1 cellular context compared by ENCODE assay signal in the genomic region with DNA sequence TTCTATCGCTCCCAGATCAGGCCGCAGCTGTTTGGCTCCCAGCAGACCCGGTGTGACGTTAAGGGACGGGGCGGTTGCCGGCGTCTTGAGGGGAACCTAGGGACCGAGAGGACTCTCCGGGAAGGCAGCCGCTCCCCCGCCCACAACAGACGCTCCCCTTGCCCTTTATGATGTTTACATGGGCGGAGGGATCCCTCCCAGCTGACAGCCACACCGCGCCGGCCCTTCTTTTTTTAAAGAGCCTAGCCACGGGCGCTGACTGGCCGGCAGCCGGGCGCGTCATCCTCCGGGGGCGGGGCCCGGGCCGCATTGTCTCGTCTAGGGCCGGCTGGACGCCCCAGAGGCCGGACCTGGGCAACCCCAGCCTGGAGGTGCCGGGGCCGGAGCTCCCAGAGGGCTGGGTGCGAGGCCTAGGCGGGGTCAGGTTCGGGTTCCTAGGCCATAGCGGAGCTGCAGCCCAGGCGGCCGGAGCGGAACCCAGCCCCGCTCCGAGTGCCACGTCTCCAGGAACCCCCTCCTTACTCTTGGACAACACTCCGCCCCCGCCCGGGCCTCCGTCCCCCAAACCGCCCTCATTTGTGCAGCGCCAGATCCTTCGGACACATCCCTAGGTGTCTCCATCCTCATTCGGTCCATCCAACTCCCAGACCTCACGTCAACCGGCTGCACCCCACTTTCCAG.
A peak's percentile ranks its signal among the peaks of the same experiment; 100 is the strongest.
TF ChIP-seq lines count a peak whose summit lies in the region.

Gene PCAT6, plus strand, starts transcription at position 340 of the 681 bp plus-strand sequence.

TF ChIP-seq in HEK293, 187 proteins besides CTCF, POLR2A, EP300 and RAD21 (continued from another document):
- TF ChIP-seq, protein P1, sequence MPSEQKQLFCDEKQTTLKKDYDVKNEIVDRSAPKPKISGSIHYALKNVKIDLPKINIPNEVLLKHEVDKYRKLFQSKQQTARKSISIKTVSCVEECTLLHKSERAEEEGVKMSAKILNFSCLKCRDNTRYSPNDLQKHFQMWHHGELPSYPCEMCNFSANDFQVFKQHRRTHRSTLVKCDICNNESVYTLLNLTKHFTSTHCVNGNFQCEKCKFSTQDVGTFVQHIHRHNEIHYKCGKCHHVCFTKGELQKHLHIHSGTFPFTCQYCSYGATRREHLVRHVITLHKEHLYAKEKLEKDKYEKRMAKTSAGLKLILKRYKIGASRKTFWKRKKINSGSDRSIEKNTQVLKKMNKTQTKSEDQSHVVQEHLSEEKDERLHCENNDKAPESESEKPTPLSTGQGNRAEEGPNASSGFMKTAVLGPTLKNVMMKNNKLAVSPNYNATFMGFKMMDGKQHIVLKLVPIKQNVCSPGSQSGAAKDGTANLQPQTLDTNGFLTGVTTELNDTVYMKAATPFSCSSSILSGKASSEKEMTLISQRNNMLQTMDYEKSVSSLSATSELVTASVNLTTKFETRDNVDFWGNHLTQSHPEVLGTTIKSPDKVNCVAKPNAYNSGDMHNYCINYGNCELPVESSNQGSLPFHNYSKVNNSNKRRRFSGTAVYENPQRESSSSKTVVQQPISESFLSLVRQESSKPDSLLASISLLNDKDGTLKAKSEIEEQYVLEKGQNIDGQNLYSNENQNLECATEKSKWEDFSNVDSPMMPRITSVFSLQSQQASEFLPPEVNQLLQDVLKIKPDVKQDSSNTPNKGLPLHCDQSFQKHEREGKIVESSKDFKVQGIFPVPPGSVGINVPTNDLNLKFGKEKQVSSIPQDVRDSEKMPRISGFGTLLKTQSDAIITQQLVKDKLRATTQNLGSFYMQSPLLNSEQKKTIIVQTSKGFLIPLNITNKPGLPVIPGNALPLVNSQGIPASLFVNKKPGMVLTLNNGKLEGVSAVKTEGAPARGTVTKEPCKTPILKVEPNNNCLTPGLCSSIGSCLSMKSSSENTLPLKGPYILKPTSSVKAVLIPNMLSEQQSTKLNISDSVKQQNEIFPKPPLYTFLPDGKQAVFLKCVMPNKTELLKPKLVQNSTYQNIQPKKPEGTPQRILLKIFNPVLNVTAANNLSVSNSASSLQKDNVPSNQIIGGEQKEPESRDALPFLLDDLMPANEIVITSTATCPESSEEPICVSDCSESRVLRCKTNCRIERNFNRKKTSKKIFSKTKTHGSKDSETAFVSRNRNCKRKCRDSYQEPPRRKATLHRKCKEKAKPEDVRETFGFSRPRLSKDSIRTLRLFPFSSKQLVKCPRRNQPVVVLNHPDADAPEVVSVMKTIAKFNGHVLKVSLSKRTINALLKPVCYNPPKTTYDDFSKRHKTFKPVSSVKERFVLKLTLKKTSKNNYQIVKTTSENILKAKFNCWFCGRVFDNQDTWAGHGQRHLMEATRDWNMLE (tag by site-specific recombination; conservative IDR thresholded peaks at IDR 0.05; ENCODE audit: low read depth): no peak
- 0 out of 2 replicates have a peak, but pooled peaks have one; percentile 35 for TF ChIP-seq ZNF324 (tag by site-specific recombination; IDR thresholded peaks at IDR 0.05)
- TF ChIP-seq KLF1 (tag by site-specific recombination; IDR thresholded peaks at IDR 0.05): peak; percentile 84
- no peak for TF ChIP-seq ZNF677 (tag by site-specific recombination; IDR thresholded peaks at IDR 0.05)
- peak; percentile 71; the same call in 1 of the 2 replicates for TF ChIP-seq ZNF501 (tag by site-specific recombination; IDR thresholded peaks at IDR 0.05)
- TF ChIP-seq EGR2 (tag by site-specific recombination; IDR thresholded peaks at IDR 0.05; ENCODE audit: low read depth): peak; percentile 67; the same call in 1 of the 2 replicates
- TF ChIP-seq PBX3 (CRISPR knock-in tag; IDR thresholded peaks at IDR 0.05): peak; percentile 28; the same call in 1 of the 2 replicates
- peak; percentile 76 for TF ChIP-seq ZBTB17 (tag by site-specific recombination; IDR thresholded peaks at IDR 0.05)
- TF ChIP-seq SP3 (tag by site-specific recombination; IDR thresholded peaks at IDR 0.05): peak; percentile 92
- TF ChIP-seq ZBTB49 (tag by site-specific recombination; IDR thresholded peaks at IDR 0.05; ENCODE audit: low read depth): no peak
- TF ChIP-seq, protein P2, sequence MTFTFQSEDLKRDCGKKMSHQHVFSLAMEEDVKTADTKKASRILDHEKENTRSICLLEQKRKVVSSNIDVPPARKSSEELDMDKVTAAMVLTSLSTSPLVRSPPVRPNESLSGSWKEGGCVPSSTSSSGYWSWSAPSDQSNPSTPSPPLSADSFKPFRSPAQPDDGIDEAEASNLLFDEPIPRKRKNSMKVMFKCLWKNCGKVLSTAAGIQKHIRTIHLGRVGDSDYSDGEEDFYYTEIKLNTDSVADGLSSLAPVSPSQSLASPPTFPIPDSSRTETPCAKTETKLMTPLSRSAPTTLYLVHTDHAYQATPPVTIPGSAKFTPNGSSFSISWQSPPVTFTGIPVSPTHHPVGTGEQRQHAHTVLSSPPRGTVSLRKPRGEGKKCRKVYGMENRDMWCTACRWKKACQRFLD (tag by site-specific recombination; IDR thresholded peaks at IDR 0.05): peak; percentile 89
